Comparison of ENCODE assay signal across 7 cellular contexts in genomic region chr3:124078978-124079911, GRCh38. TPM values are rescaled to one million over a fixed set of nuclear protein-coding genes. Genes with fewer than 3 reads are reported as not detected.
DNase-seq lines count a peak whose midpoint lies in the region; ATAC-seq and TF ChIP-seq lines count a peak whose summit lies in the region.

No MANE protein-coding gene starts in this region.

- ATAC-seq in HG03135 (IDR thresholded peaks at IDR 0.05; ENCODE audit: unreplicated experiment) = no peak
- no peak for ATAC-seq in GM21526 (IDR thresholded peaks at IDR 0.05; ENCODE audit: low FRiP score, unreplicated experiment)

- no peak overlapping the region for H2AFZ ChIP-seq in PC-9

- 41 to 46% methylated on average over 4 of the region's 4 CpGs for WGBS in esophagus squamous epithelium, 2 donors

- peaks cover 10% of the 10 kb centered on the region for H3K4me1 Mint-ChIP-seq in osteocyte (ENCODE audit: unreplicated experiment)

- H3K36me3 Mint-ChIP-seq in osteocyte (ENCODE audit: unreplicated experiment) = no peaks in the 10 kb centered on the region

- intact Hi-C loops in PC-9 (cut with micrococcal nuclease; ENCODE audit: unreplicated experiment) (loop anchor here (1.0 to 2.0 kb wide), 3 partner anchors 62 to 427 kb away; no protein-coding TSS in a partner anchor), esophagus squamous epithelium (cut with DNase I) (no loop called here)

- H4K20me1 ChIP-seq in DOHH2 (ENCODE audit: control insufficient read depth, insufficient read depth, low read depth, low read length) (no peaks in the 10 kb centered on the region), PC-9 (ENCODE audit: insufficient read depth) (no peaks in the 10 kb centered on the region)

- no peak overlapping the region for H3K27ac Mint-ChIP-seq in osteocyte (ENCODE audit: unreplicated experiment)

- peak; percentile 46 for TF ChIP-seq CTCF in DOHH2 (IDR thresholded peaks at IDR 0.05; ENCODE audit: low read depth, low read length, poor library complexity, severe bottlenecking)
- TF ChIP-seq CTCF in PC-9 (conservative IDR thresholded peaks at IDR 0.05) = peak; percentile 84
- peak; percentile 51 to 76 (median 60) for TF ChIP-seq CTCF in esophagus squamous epithelium (IDR thresholded peaks at IDR 0.05)
- peak; percentile 84 for TF ChIP-seq CTCF in osteocyte (IDR thresholded peaks at IDR 0.05)

- H3K79me2 ChIP-seq in DOHH2 (ENCODE audit: control insufficient read depth, low read length) (no peaks in the 10 kb centered on the region), PC-9 (ENCODE audit: low read depth) (no peaks in the 10 kb centered on the region)

- H3K9me2 ChIP-seq in DOHH2 (replicated peaks; ENCODE audit: control insufficient read depth, low read length) (no peaks in the 10 kb centered on the region), PC-9 (ENCODE audit: insufficient read depth) (no peaks in the 10 kb centered on the region)

- H3K4me2 ChIP-seq in DOHH2 (ENCODE audit: low read length) = no peak overlapping the region
- H3K4me2 ChIP-seq in PC-9 = no peak overlapping the region

- peak; percentile 50 for DNase-seq in HT1080 (ENCODE audit: low read depth)
- DNase-seq in PC-9 = peak in 1 of 2 experiments; percentile 9
- DNase-seq in esophagus squamous epithelium (lab: John Stamatoyannopoulos, UW) = no peak
- DNase-seq in osteocyte (ENCODE audit: extremely low spot score, unreplicated experiment) = no peak

- H3K9me3 Mint-ChIP-seq in osteocyte (ENCODE audit: unreplicated experiment) = no peaks in the 10 kb centered on the region

- H3F3A ChIP-seq in DOHH2 (ENCODE audit: control insufficient read depth, insufficient read depth) (no peaks in the 10 kb centered on the region), PC-9 (ENCODE audit: insufficient read depth, low read depth) (no peaks in the 10 kb centered on the region)

- no TSS peak for BruUV-seq in PC-9 (replicated peaks; lab: Mats Ljungman, UMichigan)

- no peaks in the 10 kb centered on the region for H3K36me3 ChIP-seq in DOHH2 (ENCODE audit: control insufficient read depth, low read length)
- no peaks in the 10 kb centered on the region for H3K36me3 ChIP-seq in PC-9 (ENCODE audit: low read depth)
- no peaks in the 10 kb centered on the region for H3K36me3 ChIP-seq in esophagus squamous epithelium

- POLR2A ChIA-PET in PC-9 (lab: Charles Lee; ENCODE audit: unreplicated experiment) = no interaction called here

- H3K4me3 Mint-ChIP-seq in osteocyte (ENCODE audit: unreplicated experiment) = no peak overlapping the region

- H3K4me1 ChIP-seq in DOHH2 (ENCODE audit: control insufficient read depth, low read length) = no peaks in the 10 kb centered on the region
- H3K4me1 ChIP-seq in PC-9 (replicated peaks; ENCODE audit: insufficient read depth) = no peaks in the 10 kb centered on the region
- peaks cover 0 to 6% (median 4%) of the 10 kb centered on the region in 3 donors for H3K4me1 ChIP-seq in esophagus squamous epithelium

- H3K4me3 ChIP-seq in DOHH2 (ENCODE audit: low read length) = no peak overlapping the region
- H3K4me3 ChIP-seq in PC-9 = no peak overlapping the region
- H3K4me3 ChIP-seq in esophagus squamous epithelium = no peak overlapping the region

- H3K27me3 Mint-ChIP-seq in osteocyte (ENCODE audit: unreplicated experiment) = no peaks in the 10 kb centered on the region

- H3K27me3 ChIP-seq in DOHH2 (ENCODE audit: control insufficient read depth, low read length) (peaks cover 7% of the 10 kb centered on the region; the same call in 1 of the 2 replicates), PC-9 (ENCODE audit: insufficient read depth, low read depth) (peaks cover 69% of the 10 kb centered on the region), esophagus squamous epithelium (no peaks in the 10 kb centered on the region)

- CTCF ChIA-PET in PC-9 (lab: Charles Lee) = interaction anchor here (0.7 kb wide), 1 partner anchor 427 kb away, joined by 3 read pairs; no protein-coding TSS in a partner anchor

- H3K9me3 ChIP-seq in DOHH2 (ENCODE audit: control insufficient read depth, insufficient read depth, low read length) = no peaks in the 10 kb centered on the region
- no peaks in the 10 kb centered on the region for H3K9me3 ChIP-seq in PC-9 (ENCODE audit: insufficient read depth, low read depth)
- no peaks in the 10 kb centered on the region for H3K9me3 ChIP-seq in esophagus squamous epithelium

- no peak for TF ChIP-seq POLR2A in esophagus squamous epithelium (IDR thresholded peaks at IDR 0.05)

- H3K27ac ChIP-seq in DOHH2 (ENCODE audit: low read depth, low read length) = no peak overlapping the region
- no peak overlapping the region for H3K27ac ChIP-seq in PC-9
- H3K27ac ChIP-seq in esophagus squamous epithelium = no peak overlapping the region

RNA-seq across cellular contexts. Expression of gene KALRN, which starts 46.1 kb away (rescaled TPM):
- 7.6 and 8.0 TPM in 2 replicates for total RNA-seq in HT1080 (2014; rRNA removed; shearing (Covaris generic))
- polyA plus RNA-seq in HT1080 (2015; cell fraction: cytosol; rRNA removed) = 1.00 and 1.5 TPM in 2 replicates
- 2.0 and 4.7 TPM in 2 replicates for polyA plus RNA-seq in HT1080 (2015; cell fraction: nucleus; rRNA removed)
- total RNA-seq in PC-9 (2021) (1.1 and 1.8 TPM in 2 replicates), esophagus squamous epithelium (10 to 100 TPM; 18.5 to 36.8 (median 30.0) TPM), osteocyte (17.4 and 19.2 TPM in 2 replicates)
